In the genomic region with DNA sequence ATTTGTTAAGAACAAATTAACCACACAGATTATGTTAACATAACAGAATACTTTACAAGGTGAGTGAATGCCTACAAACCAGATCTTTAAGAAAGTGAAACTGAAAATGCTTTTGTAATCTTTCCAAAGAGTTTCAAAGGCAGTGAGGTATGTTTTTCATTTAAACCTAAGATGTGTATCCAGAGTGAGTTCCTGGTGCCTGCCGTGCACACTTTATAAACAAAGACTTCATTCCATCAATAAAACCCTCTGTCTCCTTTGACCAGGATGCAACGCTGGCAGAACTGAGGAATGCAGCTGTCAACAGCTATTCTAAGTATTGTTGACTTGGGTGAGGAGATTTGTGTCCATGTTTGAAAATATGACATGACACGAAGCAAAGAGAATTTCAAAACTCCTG, we compare ENCODE assay signal across 8 cellular contexts.
A peak's percentile ranks its signal among the peaks of the same experiment; 100 is the strongest.
DNase-seq lines count a peak whose midpoint lies in the region; ATAC-seq and TF ChIP-seq lines count a peak whose summit lies in the region.

No MANE protein-coding gene starts in this region.

- H3K79me2 ChIP-seq in OCI-LY1 (ENCODE audit: insufficient read depth, low read length) = no peaks in the 10 kb centered on the region

- peaks cover 2% of the 10 kb centered on the region for H3K36me3 Mint-ChIP-seq in activated naive CD8-positive, alpha-beta T cell
- no peaks in the 10 kb centered on the region for H3K36me3 Mint-ChIP-seq in activated naive CD8-positive, alpha-beta T cell treated with anti-CD3 and anti-CD28 coated beads, Interleukin-2, amount 50 U/mL, for 24 hours (ENCODE audit: low read depth)

- H3K9me3 Mint-ChIP-seq in activated naive CD8-positive, alpha-beta T cell (ENCODE audit: low read depth) = no peaks in the 10 kb centered on the region
- no peaks in the 10 kb centered on the region for H3K9me3 Mint-ChIP-seq in activated naive CD8-positive, alpha-beta T cell treated with anti-CD3 and anti-CD28 coated beads, Interleukin-2, amount 50 U/mL, for 24 hours

- no peaks in the 10 kb centered on the region for H4K20me1 ChIP-seq in OCI-LY1 (ENCODE audit: insufficient read depth, low read length)

- peak overlapping the region; percentile 71 for H3K4me3 Mint-ChIP-seq in activated naive CD8-positive, alpha-beta T cell
- H3K4me3 Mint-ChIP-seq in activated naive CD8-positive, alpha-beta T cell treated with anti-CD3 and anti-CD28 coated beads, Interleukin-2, amount 50 U/mL, for 24 hours = no peak overlapping the region

- TF ChIP-seq CTCF in OCI-LY1 (IDR thresholded peaks at IDR 0.05; ENCODE audit: low read length) (no peak), foreskin keratinocyte (conservative IDR thresholded peaks at IDR 0.05) (no peak), upper lobe of right lung (IDR thresholded peaks at IDR 0.05) (no peak), colonic mucosa (IDR thresholded peaks at IDR 0.05) (no peak)

- DNase-seq in activated naive CD8-positive, alpha-beta T cell treated with anti-CD3 and anti-CD28 coated beads, Interleukin-2, amount 50 U/mL, for 24 hours = no peak
- DNase-seq in foreskin keratinocyte (no peak), upper lobe of right lung (no peak), NCI-H2227 treated with DMSO at 0.1 percent for 48 hours (lab: John Stamatoyannopoulos, UW) (no peak), colonic mucosa (no peak)

- no peaks in the 10 kb centered on the region for H3K27me3 Mint-ChIP-seq in activated naive CD8-positive, alpha-beta T cell
- H3K27me3 Mint-ChIP-seq in activated naive CD8-positive, alpha-beta T cell treated with anti-CD3 and anti-CD28 coated beads, Interleukin-2, amount 50 U/mL, for 24 hours = no peaks in the 10 kb centered on the region

- H3K27ac ChIP-seq in OCI-LY1 (ENCODE audit: low read depth, low read length, poor library complexity, severe bottlenecking) = no peak overlapping the region
- peak overlapping the region; percentile 46 for H3K27ac ChIP-seq in foreskin keratinocyte
- H3K27ac ChIP-seq in upper lobe of right lung = no peak overlapping the region
- H3K27ac ChIP-seq in colonic mucosa = no peak overlapping the region

- no peaks in the 10 kb centered on the region for H3K9me2 ChIP-seq in OCI-LY1 (ENCODE audit: low read depth, low read length)

- H3K4me3 ChIP-seq in OCI-LY1 (ENCODE audit: low read depth, low read length, poor library complexity, severe bottlenecking) (peak overlapping the region; percentile 23), upper lobe of right lung (peak overlapping the region; percentile 27), colonic mucosa (no peak overlapping the region)

- peak overlapping the region; percentile 68; the same call in 1 of the 2 replicates for H2AFZ ChIP-seq in OCI-LY1 (ENCODE audit: low read length)

- no peaks in the 10 kb centered on the region for H3F3A ChIP-seq in OCI-LY1 (ENCODE audit: insufficient read depth, low read length)

- H3K4me1 Mint-ChIP-seq in activated naive CD8-positive, alpha-beta T cell (ENCODE audit: low read depth) = peaks cover 31% of the 10 kb centered on the region
- H3K4me1 Mint-ChIP-seq in activated naive CD8-positive, alpha-beta T cell treated with anti-CD3 and anti-CD28 coated beads, Interleukin-2, amount 50 U/mL, for 24 hours = peaks cover 13% of the 10 kb centered on the region

- H3K27me3 ChIP-seq in OCI-LY1 (ENCODE audit: insufficient read depth, low read length) (no peaks in the 10 kb centered on the region), foreskin keratinocyte (no peaks in the 10 kb centered on the region), upper lobe of right lung (no peaks in the 10 kb centered on the region), colonic mucosa (no peaks in the 10 kb centered on the region)

- no peak for ATAC-seq in activated naive CD8-positive, alpha-beta T cell treated with anti-CD3 and anti-CD28 coated beads, Interleukin-2, amount 50 U/mL, for 24 hours
- ATAC-seq in foreskin keratinocyte = no peak
- peak; percentile 30 for ATAC-seq in upper lobe of right lung
- ATAC-seq in HG02759 (IDR thresholded peaks at IDR 0.05; ENCODE audit: unreplicated experiment) = no peak

- H3K4me1 ChIP-seq in OCI-LY1 (ENCODE audit: insufficient read depth, low read length, severe bottlenecking) = peaks cover 10% of the 10 kb centered on the region
- H3K4me1 ChIP-seq in foreskin keratinocyte = no peaks in the 10 kb centered on the region
- H3K4me1 ChIP-seq in upper lobe of right lung = peaks cover 15% of the 10 kb centered on the region
- no peaks in the 10 kb centered on the region for H3K4me1 ChIP-seq in colonic mucosa

- H3K9me3 ChIP-seq in OCI-LY1 (ENCODE audit: low read length) (no peaks in the 10 kb centered on the region), upper lobe of right lung (no peaks in the 10 kb centered on the region), colonic mucosa (no peaks in the 10 kb centered on the region)

- H3K27ac Mint-ChIP-seq in activated naive CD8-positive, alpha-beta T cell = no peak overlapping the region
- H3K27ac Mint-ChIP-seq in activated naive CD8-positive, alpha-beta T cell treated with anti-CD3 and anti-CD28 coated beads, Interleukin-2, amount 50 U/mL, for 24 hours = no peak overlapping the region

- peak overlapping the region; percentile 50 for H3K4me2 ChIP-seq in OCI-LY1 (ENCODE audit: low read length)

- no peak overlapping the region for H3K9ac ChIP-seq in OCI-LY1 (ENCODE audit: low read length)
- no peak overlapping the region for H3K9ac ChIP-seq in colonic mucosa (ENCODE audit: low read depth in 2 of 2, low read length in 2 of 2)

- intact Hi-C loops in upper lobe of right lung (cut with DNase I) = no loop called here
- intact Hi-C loops in colonic mucosa (cut with DNase I) = no loop called here

- H3K36me3 ChIP-seq in OCI-LY1 (ENCODE audit: insufficient read depth, low read length) = no peaks in the 10 kb centered on the region
- H3K36me3 ChIP-seq in upper lobe of right lung = no peaks in the 10 kb centered on the region
- no peaks in the 10 kb centered on the region for H3K36me3 ChIP-seq in colonic mucosa
